In genomic region chr7:157003445-157004049, GRCh38 we compare ENCODE assay signal across 17 cellular contexts. TPM values are rescaled to one million over a fixed set of nuclear protein-coding genes. Genes with fewer than 3 reads are reported as not detected.
DNase-seq lines count a peak whose midpoint lies in the region; TF ChIP-seq lines count a peak whose summit lies in the region.
"Had no signal": no experiment of that assay in that cellular context is flagged by ENCODE, and none has a peak within 500 bp of the region (broad histone marks: within the 10 kb centered on the region; RNA-seq: fewer than 3 reads in every experiment).

No MANE protein-coding gene starts in this region.

- H3K27ac Mint-ChIP-seq in nephron progenitor cell = no peak overlapping the region
- H3K27ac Mint-ChIP-seq: activated T-helper 17 cell treated with anti-CD3 and anti-CD28 coated beads, Interleukin-2, amount 50 U/mL, for 72 hours had no signal

- H3K9me3 ChIP-seq in BE2C (no peaks in the 10 kb centered on the region), ES-I3 (ENCODE audit: control insufficient read depth, insufficient read depth, low read length) (no peaks in the 10 kb centered on the region; the same call in 1 of the 2 replicates)
- H3K9me3 ChIP-seq: vagina had no signal

- TF ChIP-seq CTCF in BE2C (IDR thresholded peaks at IDR 0.05; ENCODE audit: low read depth, low read length) (no peak), coronary artery (IDR thresholded peaks at IDR 0.05) (no peak), nephron progenitor cell (IDR thresholded peaks at IDR 0.05) (no peak)

- peaks cover 100% of the 10 kb centered on the region for H3K27me3 Mint-ChIP-seq in nephron progenitor cell (ENCODE audit: low read depth, poor library complexity)

- H3K27ac ChIP-seq in coronary artery = no peak overlapping the region
- H3K27ac ChIP-seq: vagina had no signal

- DNase-seq in BE2C (no peak), coronary artery (ENCODE audit: low spot score) (peak; percentile 50), nephron progenitor cell (no peak), mucosa of gallbladder (ENCODE audit: low spot score) (no peak), T-helper 9 cell (no peak), NCI-H146 (lab: John Stamatoyannopoulos, UW) (no peak)
- DNase-seq: activated CD4-positive, alpha-beta T cell treated with anti-CD3 and anti-CD28 coated beads, Interleukin-2, amount 50 U/mL, for 1 hour; KBM-7; NCI-H1436 treated with DMSO at 0.1 percent for 48 hours; NCI-H524 treated with DMSO at 0.1 percent for 48 hours; RPMI8226; stimulated activated CD4-positive, alpha-beta T cell treated with anti-CD3 and anti-CD28 coated beads, Interleukin-4, amount 100 ng/mL, for 24 hours; T-helper 17 cell had no signal

- H3K36me3 ChIP-seq in BE2C (no peaks in the 10 kb centered on the region), ES-I3 (ENCODE audit: insufficient read depth, low read length) (no peaks in the 10 kb centered on the region)
- H3K36me3 ChIP-seq: vagina had no signal

- H3K36me3 Mint-ChIP-seq in nephron progenitor cell (ENCODE audit: low read depth) = no peaks in the 10 kb centered on the region

- peaks cover 98% of the 10 kb centered on the region for H3K27me3 ChIP-seq in BE2C

- peaks cover 5% of the 10 kb centered on the region for H3K9me3 Mint-ChIP-seq in nephron progenitor cell
- H3K9me3 Mint-ChIP-seq: activated T-helper 17 cell treated with anti-CD3 and anti-CD28 coated beads, Interleukin-2, amount 50 U/mL, for 72 hours had no signal

- peak overlapping the region; percentile 23 for H3K4me3 Mint-ChIP-seq in nephron progenitor cell
- H3K4me3 Mint-ChIP-seq: activated T-helper 17 cell treated with anti-CD3 and anti-CD28 coated beads, Interleukin-2, amount 50 U/mL, for 72 hours had no signal

- H3K4me1 ChIP-seq in BE2C = peaks cover 8% of the 10 kb centered on the region; the same call in 1 of the 2 replicates
- peaks cover 12% of the 10 kb centered on the region for H3K4me1 ChIP-seq in ES-I3 (ENCODE audit: insufficient read depth, low read length)

- peak overlapping the region; percentile 11; the same call in 1 of the 2 replicates for H3K9ac ChIP-seq in ES-I3 (ENCODE audit: low read depth, low read length)

- peak overlapping the region; percentile 14; the same call in 1 of the 2 replicates for H3K4me3 ChIP-seq in BE2C (ENCODE audit: low read depth, low read length)
- H3K4me3 ChIP-seq in coronary artery = peak overlapping the region; percentile 35
- H3K4me3 ChIP-seq: vagina had no signal

- peaks cover 38% of the 10 kb centered on the region for H3K4me1 Mint-ChIP-seq in nephron progenitor cell

RNA-seq across cellular contexts. Expression of gene MNX1, which starts 6.9 kb away (rescaled TPM):
- polyA plus RNA-seq in BE2C (2012; ENCODE audit: insufficient read depth, insufficient read length, low read depth) = 2.4 TPM
- total RNA-seq in mucosa of gallbladder = 15.4 TPM
- total RNA-seq: activated T-helper 17 cell treated with anti-CD3 and anti-CD28 coated beads, Interleukin-2, amount 50 U/mL, for 72 hours; astrocyte; vagina had no signal

RNA-seq across cellular contexts. Expression of gene NOM1, which starts 54.0 kb away (rescaled TPM):
- polyA plus RNA-seq in BE2C (2012; ENCODE audit: insufficient read depth, insufficient read length, low read depth) = 58.0 TPM
- total RNA-seq in mucosa of gallbladder = 12.8 TPM
